ENCODE assay signal across 14 cellular contexts in the genomic region with DNA sequence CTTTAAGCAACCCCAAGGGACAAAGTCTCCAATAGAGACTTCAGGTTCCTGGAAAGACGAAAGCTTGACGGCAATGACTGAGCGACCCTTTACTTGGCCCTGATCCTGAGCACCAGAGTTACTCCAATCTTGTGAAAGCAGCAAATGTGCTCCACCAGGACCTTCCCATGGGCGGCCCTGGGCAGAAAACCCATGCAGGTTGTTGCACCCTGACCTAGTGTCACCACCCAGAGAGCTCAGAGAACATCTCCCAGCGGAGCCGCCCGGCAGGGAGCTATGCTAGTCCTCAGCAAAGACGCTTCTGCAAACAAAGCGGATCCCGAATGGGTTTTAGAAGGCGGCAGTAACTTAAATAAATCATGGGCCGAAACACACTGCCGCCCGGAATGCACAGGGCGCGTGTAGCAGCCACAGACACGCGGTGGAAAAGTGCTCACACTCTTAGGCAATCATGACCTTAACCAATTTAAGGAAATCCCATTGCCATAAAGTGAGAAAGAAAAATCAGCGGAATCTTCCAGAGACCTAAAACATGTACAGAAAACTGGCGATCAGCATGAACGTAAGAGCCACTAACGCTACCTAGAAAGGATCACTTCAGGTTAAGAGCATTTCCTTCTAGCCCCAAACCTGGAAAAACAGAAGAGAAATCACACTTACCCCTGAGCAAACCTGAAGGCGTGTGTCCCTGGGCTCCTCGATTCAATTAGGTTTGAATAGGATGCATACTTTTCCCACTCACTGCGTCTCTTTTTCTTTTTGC. TPM values are rescaled to one million over a fixed set of nuclear protein-coding genes. Genes with fewer than 3 reads are reported as not detected.
DNase-seq lines count a peak whose midpoint lies in the region; ATAC-seq and TF ChIP-seq lines count a peak whose summit lies in the region.
"Had no signal": no experiment of that assay in that cellular context is flagged by ENCODE, and none has a peak within 500 bp of the region (broad histone marks: within the 10 kb centered on the region; RNA-seq: fewer than 3 reads in every experiment).

No MANE protein-coding gene starts in this region.

- no peaks in the 10 kb centered on the region for H3K27me3 ChIP-seq in gastrocnemius medialis

- peak overlapping the region in 3 of 5 experiments; percentile 61 to 82 (median 76) for H3K27ac Mint-ChIP-seq in brain

- H3K9me3 Mint-ChIP-seq in brain: no peaks in the 10 kb centered on the region

- DNase-seq in AG10803 (ENCODE audit: low read depth) (peak; percentile 70), left kidney (ENCODE audit: low read depth, low spot score) (peak; percentile 47), gastrocnemius medialis (no peak), GM20000 (ENCODE audit: low spot score) (no peak), DMS53 (lab: John Stamatoyannopoulos, UW) (no peak)
- DNase-seq: activated T-cell treated with anti-CD3 and anti-CD28 coated beads for 4 hours, AML-193, retina had no signal

- intact Hi-C loops in gastrocnemius medialis (cut with DNase I; ENCODE audit: low total_unique reads): loop anchor here (5.0 kb wide), 2 partner anchors 181 to 291 kb away; no protein-coding TSS in a partner anchor

- H3K36me3 Mint-ChIP-seq in brain: no peaks in the 10 kb centered on the region

- peak overlapping the region; percentile 71 to 80 (median 77) for H3K27ac ChIP-seq in gastrocnemius medialis

- H3K4me3 ChIP-seq in AG10803 (ENCODE audit: low read length) (peak overlapping the region; percentile 96), gastrocnemius medialis (peak overlapping the region; percentile 27 to 54 (median 36))
- H3K4me3 ChIP-seq: K562 had no signal

- H3K36me3 ChIP-seq in gastrocnemius medialis: no peaks in the 10 kb centered on the region

- ATAC-seq in gastrocnemius medialis (no peak), HG02759 (IDR thresholded peaks at IDR 0.05; ENCODE audit: unreplicated experiment) (no peak), HG02623 (IDR thresholded peaks at IDR 0.05; ENCODE audit: unreplicated experiment) (no peak)
- ATAC-seq: esophagus mucosa, K562, left colon had no signal

- TF ChIP-seq CTCF in AG10803 (conservative IDR thresholded peaks at IDR 0.05; ENCODE audit: low read length): no peak
- no peak for TF ChIP-seq CTCF in brain (conservative IDR thresholded peaks at IDR 0.05)
- TF ChIP-seq CTCF in gastrocnemius medialis (IDR thresholded peaks at IDR 0.05 in 4 of 5, conservative IDR thresholded peaks at IDR 0.05 in 1 of 5): no peak
- TF ChIP-seq CTCF in GM20000 (IDR thresholded peaks at IDR 0.05; ENCODE audit: extremely low read depth, missing control alignments): no peak

- H3K4me1 ChIP-seq in gastrocnemius medialis: peaks cover 0 to 4% of the 10 kb centered on the region in 2 donors

- H3K4me3 Mint-ChIP-seq in brain: peak overlapping the region in 3 of 5 experiments; percentile 78 to 88 (median 84)

- in situ Hi-C loops in gastrocnemius medialis (cut with MboI; ENCODE audit: low sequenced_read_pairs in 4 of 4): loop anchor here in 2 of 4 donors (10.0 kb wide), 1 partner anchor 289 kb away; no protein-coding TSS in a partner anchor

- peaks cover 30% of the 10 kb centered on the region for H3K27me3 Mint-ChIP-seq in brain

- TF ChIP-seq POLR2A in gastrocnemius medialis (IDR thresholded peaks at IDR 0.05): no peak

- H3K9me3 ChIP-seq in gastrocnemius medialis: no peaks in the 10 kb centered on the region

- peaks cover 16% of the 10 kb centered on the region for H3K4me1 Mint-ChIP-seq in brain

RNA-seq across cellular contexts. Expression of gene COL6A3, which starts 0.5 kb away (rescaled TPM):
- 4.8 TPM for polyA plus RNA-seq in brain (ENCODE audit: insufficient read depth, low read depth, low replicate concordance)
- 100 to 1,000 TPM in 2 of 4 donors, 10 to 100 TPM in 2; 45.3 to 150 (median 108) TPM for total RNA-seq in gastrocnemius medialis

Comparison
In these comparisons a context has a peak if more than half of its experiments do, and no peak if none do; other contexts are left out.
1. DNase-seq: peak in AG10803 (single experiment) and left kidney (single experiment); none in gastrocnemius medialis (0 of 2), GM20000 (single experiment) and DMS53 (single experiment).